In the genomic region with DNA sequence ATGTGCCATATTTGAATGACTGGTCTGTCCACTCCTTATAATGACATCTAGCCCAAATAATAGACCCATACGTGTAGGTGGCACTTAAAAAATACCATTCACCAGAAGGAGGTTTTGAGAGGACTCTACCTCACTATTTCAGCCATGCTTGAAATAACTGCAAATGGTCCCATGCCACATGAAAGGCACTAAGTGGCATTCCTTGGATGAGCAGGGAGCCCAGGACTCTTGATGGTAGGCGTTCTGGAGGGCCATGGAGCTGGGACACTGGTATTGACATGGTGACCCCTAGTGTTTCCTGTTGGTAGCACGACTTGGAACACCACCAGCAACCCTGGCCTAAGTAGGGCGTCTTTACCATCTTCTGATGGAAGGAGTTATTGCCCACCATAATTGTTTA, we compare ENCODE assay signal across 8 cellular contexts.
A peak's percentile ranks its signal among the peaks of the same experiment; 100 is the strongest.
DNase-seq lines count a peak whose midpoint lies in the region; ATAC-seq and TF ChIP-seq lines count a peak whose summit lies in the region.

No MANE protein-coding gene starts in this region.

- ATAC-seq in HG02623 (IDR thresholded peaks at IDR 0.05; ENCODE audit: unreplicated experiment) (peak; percentile 66), Right ventricle myocardium superior (ENCODE audit: poor library complexity) (peak; percentile 93), psoas muscle (peak; percentile 89 to 95 (median 90))
- ATAC-seq in activated T-cell treated with anti-CD3 and anti-CD28 coated beads, Interleukin-2, amount 50 U/mL, for 72 hours (replicated peaks in 1 of 2), result no peak

- no peak overlapping the region for H3K27ac Mint-ChIP-seq in activated T-cell treated with anti-CD3 and anti-CD28 coated beads, Interleukin-2, amount 50 U/mL, for 72 hours

- no peaks in the 10 kb centered on the region for H3K27me3 Mint-ChIP-seq in activated T-cell treated with anti-CD3 and anti-CD28 coated beads, Interleukin-2, amount 50 U/mL, for 72 hours (ENCODE audit: low read depth)

- peak; percentile 75 for TF ChIP-seq CTCF in psoas muscle (IDR thresholded peaks at IDR 0.05)

- H3K4me3 Mint-ChIP-seq in activated T-cell treated with anti-CD3 and anti-CD28 coated beads, Interleukin-2, amount 50 U/mL, for 72 hours, result no peak overlapping the region

- H3K4me1 Mint-ChIP-seq in activated T-cell treated with anti-CD3 and anti-CD28 coated beads, Interleukin-2, amount 50 U/mL, for 72 hours (ENCODE audit: low read depth), result no peaks in the 10 kb centered on the region

- H3K9me3 Mint-ChIP-seq in activated T-cell treated with anti-CD3 and anti-CD28 coated beads, Interleukin-2, amount 50 U/mL, for 72 hours, result peaks cover 0 to 1% of the 10 kb centered on the region in 2 donors

- H3K9me3 ChIP-seq in psoas muscle, result no peaks in the 10 kb centered on the region

- peaks cover 0 to 2% (median 0%) of the 10 kb centered on the region in 3 donors for H3K27me3 ChIP-seq in psoas muscle (ENCODE audit: insufficient read depth in 3 of 3, low read length in 2 of 3)

- no peak overlapping the region for H3K4me3 ChIP-seq in psoas muscle

- WGBS in psoas muscle, 3 donors, result 26 to 47% (median 28%) methylated on average over 4 of the region's 4 CpGs

- peak; percentile 36 for DNase-seq in stimulated activated CD4-positive, alpha-beta T cell treated with anti-CD3 and anti-CD28 coated beads, Interleukin-15, amount 100 ng/mL, for 24 hours
- DNase-seq in stimulated activated CD4-positive, alpha-beta T cell treated with anti-CD3 and anti-CD28 coated beads, Interleukin-4, amount 100 ng/mL, for 1 hour, result no peak
- peak; percentile 31 for DNase-seq in NCI-H1694 treated with DMSO at 0.1 percent for 48 hours (lab: John Stamatoyannopoulos, UW)
- peak; percentile 8 to 18 for DNase-seq in activated T-cell treated with anti-CD3 and anti-CD28 coated beads, Interleukin-2, amount 50 U/mL, for 72 hours
- peak; percentile 75 for DNase-seq in Right ventricle myocardium superior
- DNase-seq in psoas muscle, result peak; percentile 63 to 80
- DNase-seq in NCI-H446 treated with DMSO at 0.1 percent for 48 hours (lab: John Stamatoyannopoulos, UW), result no peak

- no peaks in the 10 kb centered on the region for H3K4me1 ChIP-seq in psoas muscle

- H3K36me3 Mint-ChIP-seq in activated T-cell treated with anti-CD3 and anti-CD28 coated beads, Interleukin-2, amount 50 U/mL, for 72 hours (ENCODE audit: insufficient read depth in 2 of 2), result no peaks in the 10 kb centered on the region

- intact Hi-C loops in Right ventricle myocardium superior (cut with DNase I), result no loop called here
- intact Hi-C loops in psoas muscle (cut with DNase I), result loop anchor here (1.0 to 10.0 kb wide), 6 partner anchors 124 to 694 kb away; no protein-coding TSS in a partner anchor

- H3K36me3 ChIP-seq in psoas muscle (ENCODE audit: insufficient read depth in 1 of 2, low read depth in 1 of 2), result no peaks in the 10 kb centered on the region

- H3K27ac ChIP-seq in psoas muscle, result no peak overlapping the region

Comparison
In these comparisons a context has a peak if more than half of its experiments do, and no peak if none do; other contexts are left out.
1. DNase-seq: peak in stimulated activated CD4-positive, alpha-beta T cell treated with anti-CD3 and anti-CD28 coated beads, Interleukin-15, amount 100 ng/mL, for 24 hours (single experiment), NCI-H1694 treated with DMSO at 0.1 percent for 48 hours (single experiment), activated T-cell treated with anti-CD3 and anti-CD28 coated beads, Interleukin-2, amount 50 U/mL, for 72 hours (2 of 2), Right ventricle myocardium superior (single experiment) and psoas muscle (2 of 2); none in stimulated activated CD4-positive, alpha-beta T cell treated with anti-CD3 and anti-CD28 coated beads, Interleukin-4, amount 100 ng/mL, for 1 hour (single experiment) and NCI-H446 treated with DMSO at 0.1 percent for 48 hours (single experiment).
2. ATAC-seq: peak in HG02623 (single experiment), Right ventricle myocardium superior (single experiment) and psoas muscle (4 of 4); none in activated T-cell treated with anti-CD3 and anti-CD28 coated beads, Interleukin-2, amount 50 U/mL, for 72 hours (0 of 2).